ENCODE assay signal across 1 cellular context in the genomic region with DNA sequence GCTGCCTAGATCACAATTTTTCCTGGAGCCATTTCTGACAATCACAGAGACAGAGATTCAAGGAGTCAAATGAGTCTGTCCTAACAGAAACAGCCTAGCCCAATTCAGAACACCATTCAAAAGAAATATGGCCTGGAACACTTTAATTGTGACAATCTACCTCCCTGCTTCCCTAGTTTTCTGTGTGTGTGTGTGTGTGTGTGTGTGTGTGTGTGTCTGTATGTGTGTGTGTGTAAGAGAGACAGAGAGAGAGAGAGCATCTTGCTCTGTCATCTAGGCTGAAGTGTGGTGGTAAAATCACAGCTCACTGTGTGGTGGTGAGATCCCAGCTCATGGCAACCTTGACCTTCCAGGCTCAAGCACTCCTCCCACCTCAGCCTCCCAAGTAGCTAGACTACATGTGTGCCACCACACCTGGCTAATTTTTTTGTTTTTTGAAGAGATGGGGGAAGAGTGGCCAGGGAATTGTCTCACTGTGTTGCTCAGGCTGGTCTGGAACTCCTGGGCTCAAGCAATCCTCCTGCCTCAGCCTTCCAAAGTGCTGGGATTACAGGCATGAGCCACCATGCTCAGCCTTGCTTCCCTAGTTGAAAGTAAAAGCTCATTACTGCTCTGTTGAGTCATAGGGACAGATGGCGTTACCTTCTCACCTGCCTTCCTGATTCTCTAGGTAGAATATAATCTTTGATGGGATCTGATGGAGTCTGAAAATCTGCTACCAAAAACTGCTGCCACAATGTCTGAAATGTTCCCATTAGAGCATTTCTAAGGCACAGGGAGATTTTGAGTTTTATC.
TF ChIP-seq lines count a peak whose summit lies in the region.

No MANE protein-coding gene starts in this region.

TF ChIP-seq in GM23338, 12 proteins besides CTCF, POLR2A, EP300 and RAD21 (continued from another document):
- TF ChIP-seq, protein P1, sequence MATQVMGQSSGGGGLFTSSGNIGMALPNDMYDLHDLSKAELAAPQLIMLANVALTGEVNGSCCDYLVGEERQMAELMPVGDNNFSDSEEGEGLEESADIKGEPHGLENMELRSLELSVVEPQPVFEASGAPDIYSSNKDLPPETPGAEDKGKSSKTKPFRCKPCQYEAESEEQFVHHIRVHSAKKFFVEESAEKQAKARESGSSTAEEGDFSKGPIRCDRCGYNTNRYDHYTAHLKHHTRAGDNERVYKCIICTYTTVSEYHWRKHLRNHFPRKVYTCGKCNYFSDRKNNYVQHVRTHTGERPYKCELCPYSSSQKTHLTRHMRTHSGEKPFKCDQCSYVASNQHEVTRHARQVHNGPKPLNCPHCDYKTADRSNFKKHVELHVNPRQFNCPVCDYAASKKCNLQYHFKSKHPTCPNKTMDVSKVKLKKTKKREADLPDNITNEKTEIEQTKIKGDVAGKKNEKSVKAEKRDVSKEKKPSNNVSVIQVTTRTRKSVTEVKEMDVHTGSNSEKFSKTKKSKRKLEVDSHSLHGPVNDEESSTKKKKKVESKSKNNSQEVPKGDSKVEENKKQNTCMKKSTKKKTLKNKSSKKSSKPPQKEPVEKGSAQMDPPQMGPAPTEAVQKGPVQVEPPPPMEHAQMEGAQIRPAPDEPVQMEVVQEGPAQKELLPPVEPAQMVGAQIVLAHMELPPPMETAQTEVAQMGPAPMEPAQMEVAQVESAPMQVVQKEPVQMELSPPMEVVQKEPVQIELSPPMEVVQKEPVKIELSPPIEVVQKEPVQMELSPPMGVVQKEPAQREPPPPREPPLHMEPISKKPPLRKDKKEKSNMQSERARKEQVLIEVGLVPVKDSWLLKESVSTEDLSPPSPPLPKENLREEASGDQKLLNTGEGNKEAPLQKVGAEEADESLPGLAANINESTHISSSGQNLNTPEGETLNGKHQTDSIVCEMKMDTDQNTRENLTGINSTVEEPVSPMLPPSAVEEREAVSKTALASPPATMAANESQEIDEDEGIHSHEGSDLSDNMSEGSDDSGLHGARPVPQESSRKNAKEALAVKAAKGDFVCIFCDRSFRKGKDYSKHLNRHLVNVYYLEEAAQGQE (IDR thresholded peaks at IDR 0.05; ENCODE audit: unreplicated experiment), result no peak
- TF ChIP-seq, protein P2, sequence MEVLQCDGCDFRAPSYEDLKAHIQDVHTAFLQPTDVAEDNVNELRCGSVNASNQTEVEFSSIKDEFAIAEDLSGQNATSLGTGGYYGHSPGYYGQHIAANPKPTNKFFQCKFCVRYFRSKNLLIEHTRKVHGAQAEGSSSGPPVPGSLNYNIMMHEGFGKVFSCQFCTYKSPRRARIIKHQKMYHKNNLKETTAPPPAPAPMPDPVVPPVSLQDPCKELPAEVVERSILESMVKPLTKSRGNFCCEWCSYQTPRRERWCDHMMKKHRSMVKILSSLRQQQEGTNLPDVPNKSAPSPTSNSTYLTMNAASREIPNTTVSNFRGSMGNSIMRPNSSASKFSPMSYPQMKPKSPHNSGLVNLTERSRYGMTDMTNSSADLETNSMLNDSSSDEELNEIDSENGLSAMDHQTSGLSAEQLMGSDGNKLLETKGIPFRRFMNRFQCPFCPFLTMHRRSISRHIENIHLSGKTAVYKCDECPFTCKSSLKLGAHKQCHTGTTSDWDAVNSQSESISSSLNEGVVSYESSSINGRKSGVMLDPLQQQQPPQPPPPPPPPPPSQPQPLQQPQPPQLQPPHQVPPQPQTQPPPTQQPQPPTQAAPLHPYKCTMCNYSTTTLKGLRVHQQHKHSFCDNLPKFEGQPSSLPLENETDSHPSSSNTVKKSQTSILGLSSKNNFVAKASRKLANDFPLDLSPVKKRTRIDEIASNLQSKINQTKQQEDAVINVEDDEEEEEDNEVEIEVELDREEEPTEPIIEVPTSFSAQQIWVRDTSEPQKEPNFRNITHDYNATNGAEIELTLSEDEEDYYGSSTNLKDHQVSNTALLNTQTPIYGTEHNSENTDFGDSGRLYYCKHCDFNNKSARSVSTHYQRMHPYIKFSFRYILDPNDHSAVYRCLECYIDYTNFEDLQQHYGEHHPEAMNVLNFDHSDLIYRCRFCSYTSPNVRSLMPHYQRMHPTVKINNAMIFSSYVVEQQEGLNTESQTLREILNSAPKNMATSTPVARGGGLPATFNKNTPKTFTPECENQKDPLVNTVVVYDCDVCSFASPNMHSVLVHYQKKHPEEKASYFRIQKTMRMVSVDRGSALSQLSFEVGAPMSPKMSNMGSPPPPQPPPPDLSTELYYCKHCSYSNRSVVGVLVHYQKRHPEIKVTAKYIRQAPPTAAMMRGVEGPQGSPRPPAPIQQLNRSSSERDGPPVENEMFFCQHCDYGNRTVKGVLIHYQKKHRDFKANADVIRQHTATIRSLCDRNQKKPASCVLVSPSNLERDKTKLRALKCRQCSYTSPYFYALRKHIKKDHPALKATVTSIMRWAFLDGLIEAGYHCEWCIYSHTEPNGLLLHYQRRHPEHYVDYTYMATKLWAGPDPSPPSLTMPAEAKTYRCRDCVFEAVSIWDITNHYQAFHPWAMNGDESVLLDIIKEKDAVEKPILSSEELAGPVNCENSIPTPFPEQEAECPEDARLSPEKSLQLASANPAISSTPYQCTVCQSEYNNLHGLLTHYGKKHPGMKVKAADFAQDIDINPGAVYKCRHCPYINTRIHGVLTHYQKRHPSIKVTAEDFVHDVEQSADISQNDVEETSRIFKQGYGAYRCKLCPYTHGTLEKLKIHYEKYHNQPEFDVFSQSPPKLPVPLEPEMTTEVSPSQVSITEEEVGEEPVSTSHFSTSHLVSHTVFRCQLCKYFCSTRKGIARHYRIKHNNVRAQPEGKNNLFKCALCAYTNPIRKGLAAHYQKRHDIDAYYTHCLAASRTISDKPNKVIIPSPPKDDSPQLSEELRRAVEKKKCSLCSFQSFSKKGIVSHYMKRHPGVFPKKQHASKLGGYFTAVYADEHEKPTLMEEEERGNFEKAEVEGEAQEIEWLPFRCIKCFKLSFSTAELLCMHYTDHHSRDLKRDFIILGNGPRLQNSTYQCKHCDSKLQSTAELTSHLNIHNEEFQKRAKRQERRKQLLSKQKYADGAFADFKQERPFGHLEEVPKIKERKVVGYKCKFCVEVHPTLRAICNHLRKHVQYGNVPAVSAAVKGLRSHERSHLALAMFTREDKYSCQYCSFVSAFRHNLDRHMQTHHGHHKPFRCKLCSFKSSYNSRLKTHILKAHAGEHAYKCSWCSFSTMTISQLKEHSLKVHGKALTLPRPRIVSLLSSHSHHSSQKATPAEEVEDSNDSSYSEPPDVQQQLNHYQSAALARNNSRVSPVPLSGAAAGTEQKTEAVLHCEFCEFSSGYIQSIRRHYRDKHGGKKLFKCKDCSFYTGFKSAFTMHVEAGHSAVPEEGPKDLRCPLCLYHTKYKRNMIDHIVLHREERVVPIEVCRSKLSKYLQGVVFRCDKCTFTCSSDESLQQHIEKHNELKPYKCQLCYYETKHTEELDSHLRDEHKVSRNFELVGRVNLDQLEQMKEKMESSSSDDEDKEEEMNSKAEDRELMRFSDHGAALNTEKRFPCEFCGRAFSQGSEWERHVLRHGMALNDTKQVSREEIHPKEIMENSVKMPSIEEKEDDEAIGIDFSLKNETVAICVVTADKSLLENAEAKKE (CRISPR knock-in tag; IDR thresholded peaks at IDR 0.05), result no peak
- no peak for TF ChIP-seq NANOG (IDR thresholded peaks at IDR 0.05; ENCODE audit: borderline replicate concordance)
- TF ChIP-seq ZNF114 (CRISPR knock-in tag; IDR thresholded peaks at IDR 0.05), result no peak
- TF ChIP-seq CREB1 (CRISPR knock-in tag; IDR thresholded peaks at IDR 0.05; ENCODE audit: low read depth), result no peak
- TF ChIP-seq POLR2AphosphoS5 (IDR thresholded peaks at IDR 0.05; ENCODE audit: low read depth), result no peak
- TF ChIP-seq ZNF331 (CRISPR knock-in tag; IDR thresholded peaks at IDR 0.05; ENCODE audit: low read depth), result no peak
- no peak for TF ChIP-seq JUNB (IDR thresholded peaks at IDR 0.05; ENCODE audit: unreplicated experiment)
- no peak for TF ChIP-seq EZH2phosphoT487 (IDR thresholded peaks at IDR 0.05; ENCODE audit: unreplicated experiment)
TF ChIP-seq in GM23338: peak in this region for 0.
